In the genomic region with DNA sequence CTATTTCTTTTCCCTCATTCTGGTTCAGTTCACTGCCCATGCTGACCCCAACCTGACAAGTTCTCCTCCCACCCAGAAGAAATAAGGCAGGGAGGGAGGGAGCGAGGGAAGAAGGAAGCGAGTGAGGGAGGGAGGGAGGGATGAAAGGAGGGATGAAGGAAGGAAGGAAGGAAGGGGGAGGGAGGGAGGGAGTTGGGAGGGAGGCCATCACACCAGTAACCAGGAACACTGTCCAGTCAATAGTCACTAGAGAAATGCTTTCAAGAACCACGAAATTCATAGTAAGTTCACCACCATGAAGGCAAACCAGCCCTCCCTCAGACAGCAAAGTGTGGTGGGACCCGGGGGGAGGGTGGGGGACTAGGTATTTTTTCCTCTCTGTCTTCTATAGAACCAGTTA, we compare ENCODE assay signal across 24 cellular contexts.
"Had no signal": no experiment of that assay in that cellular context is flagged by ENCODE, and none has a peak within 500 bp of the region (broad histone marks: within the 10 kb centered on the region; RNA-seq: fewer than 3 reads in every experiment).

No MANE protein-coding gene starts in this region.

- DNase-seq: stimulated activated CD4-positive, alpha-beta T cell treated with anti-CD3 and anti-CD28 coated beads, Interleukin-2, amount 100 ng/mL, for 48 hours; stimulated activated CD4-positive, alpha-beta T cell treated with anti-CD3 and anti-CD28 coated beads, Interleukin-4, amount 100 ng/mL, for 1 hour; stimulated activated CD4-positive, alpha-beta T cell treated with anti-CD3 and anti-CD28 coated beads, Interleukin-4, amount 100 ng/mL, for 24 hours; stimulated activated CD4-positive, alpha-beta T cell treated with anti-CD3 and anti-CD28 coated beads, Interleukin-4, amount 100 ng/mL, for 4 hours; stimulated activated CD8-positive, alpha-beta memory T cell treated with anti-CD3 and anti-CD28 coated beads, Interleukin-4, amount 100 ng/mL, for 48 hours; stimulated activated naive B cell treated with anti-CD40 and anti-IgM and Interleukin-4, amounts not matched to agents 10 μg/mL and 1 μg/mL and 100 μg/mL, for 72 hours; stimulated activated naive CD4-positive, alpha-beta T cell; stimulated activated naive CD4-positive, alpha-beta T cell treated with Interleukin-2 at 50 U/mL for 16 hours; stimulated activated naive CD8-positive, alpha-beta T cell treated with anti-CD3 and anti-CD28 coated beads, Interleukin-15, amount 100 ng/mL, for 72 hours; stimulated activated naive CD8-positive, alpha-beta T cell treated with anti-CD3 and anti-CD28 coated beads, Interleukin-15, Interleukin-2, amounts not matched to agents 100 U/mL and 50 U/mL, for 24 hours; stomach; substantia nigra; testis; thyroid gland; tibial artery; transverse colon; trophoblast cell; upper lobe of left lung; upper lobe of right lung; uterus had no signal

- H3K36me3 ChIP-seq: stomach, suprapubic skin, thoracic aorta, thyroid gland, tibial artery, tibial nerve, transverse colon, upper lobe of left lung, upper lobe of right lung, uterus, vagina had no signal

- H3K27ac ChIP-seq: stomach, suprapubic skin, testis, thoracic aorta, thyroid gland, tibial artery, tibial nerve, transverse colon, upper lobe of left lung, upper lobe of right lung, uterus, vagina had no signal

- H3K27me3 ChIP-seq: suprapubic skin, testis, thyroid gland, tibial nerve, upper lobe of left lung, upper lobe of right lung, vagina had no signal

- H3K4me1 ChIP-seq: stomach, testis, thyroid gland, tibial artery, tibial nerve, transverse colon, upper lobe of left lung, upper lobe of right lung, uterus, vagina had no signal

- H3K9me3 ChIP-seq: suprapubic skin, testis, thoracic aorta, thyroid gland, tibial artery, transverse colon, upper lobe of left lung, upper lobe of right lung, uterus, vagina had no signal

- H3K4me3 ChIP-seq: stomach, suprapubic skin, testis, thoracic aorta, thyroid gland, tibial artery, tibial nerve, transverse colon, upper lobe of left lung, upper lobe of right lung, uterus, vagina had no signal
